In the genomic region with DNA sequence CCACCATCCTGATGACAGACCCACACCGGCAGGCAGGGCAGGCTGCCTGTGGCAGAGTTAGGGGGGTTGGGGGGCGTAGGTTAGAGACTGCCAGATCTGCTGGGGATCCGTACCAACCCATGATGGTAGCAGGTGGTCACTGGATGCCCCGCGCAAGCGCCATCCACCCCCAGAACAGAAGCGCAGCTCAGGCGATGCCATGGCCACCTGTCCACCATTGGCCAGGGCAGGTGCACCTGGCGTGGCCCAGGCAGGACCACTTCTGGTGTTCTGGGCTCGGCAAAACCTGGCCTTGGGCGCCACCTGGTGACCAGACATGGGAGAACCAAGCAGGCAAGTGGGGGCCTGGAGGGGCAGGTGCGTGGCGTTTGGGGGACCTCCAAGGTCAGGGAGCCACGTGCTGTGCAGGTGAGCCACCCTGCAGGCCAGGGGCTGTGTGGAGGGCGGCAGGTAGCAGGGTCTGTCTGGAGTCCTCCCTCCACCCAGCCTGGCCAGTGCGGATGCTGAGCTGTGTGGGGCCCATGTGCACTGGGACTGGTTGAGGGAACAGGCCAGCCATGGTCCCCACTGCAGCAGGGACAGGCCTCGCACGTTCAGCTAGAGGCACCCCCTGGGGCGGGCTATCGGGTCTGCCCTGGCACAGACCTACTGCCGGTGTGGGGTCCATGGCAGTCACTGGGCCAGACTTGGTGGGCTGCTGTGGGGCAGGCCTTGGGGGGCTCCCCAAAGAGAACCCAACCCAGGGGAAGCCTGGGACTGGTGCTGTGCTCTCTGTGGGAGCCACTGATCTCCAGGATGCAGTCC, we compare ENCODE assay signal across 1 cellular context.
TF ChIP-seq lines count a peak whose summit lies in the region.

No MANE protein-coding gene starts in this region.

TF ChIP-seq in HepG2, 621 proteins besides CTCF, POLR2A, EP300 and RAD21 (continued from another document):
- TF ChIP-seq, protein P1, sequence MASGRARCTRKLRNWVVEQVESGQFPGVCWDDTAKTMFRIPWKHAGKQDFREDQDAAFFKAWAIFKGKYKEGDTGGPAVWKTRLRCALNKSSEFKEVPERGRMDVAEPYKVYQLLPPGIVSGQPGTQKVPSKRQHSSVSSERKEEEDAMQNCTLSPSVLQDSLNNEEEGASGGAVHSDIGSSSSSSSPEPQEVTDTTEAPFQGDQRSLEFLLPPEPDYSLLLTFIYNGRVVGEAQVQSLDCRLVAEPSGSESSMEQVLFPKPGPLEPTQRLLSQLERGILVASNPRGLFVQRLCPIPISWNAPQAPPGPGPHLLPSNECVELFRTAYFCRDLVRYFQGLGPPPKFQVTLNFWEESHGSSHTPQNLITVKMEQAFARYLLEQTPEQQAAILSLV (CRISPR knock-in tag; IDR thresholded peaks at IDR 0.05; ENCODE audit: borderline replicate concordance): peak; percentile 73; the same call in 1 of the 2 replicates
- TF ChIP-seq, protein P2, sequence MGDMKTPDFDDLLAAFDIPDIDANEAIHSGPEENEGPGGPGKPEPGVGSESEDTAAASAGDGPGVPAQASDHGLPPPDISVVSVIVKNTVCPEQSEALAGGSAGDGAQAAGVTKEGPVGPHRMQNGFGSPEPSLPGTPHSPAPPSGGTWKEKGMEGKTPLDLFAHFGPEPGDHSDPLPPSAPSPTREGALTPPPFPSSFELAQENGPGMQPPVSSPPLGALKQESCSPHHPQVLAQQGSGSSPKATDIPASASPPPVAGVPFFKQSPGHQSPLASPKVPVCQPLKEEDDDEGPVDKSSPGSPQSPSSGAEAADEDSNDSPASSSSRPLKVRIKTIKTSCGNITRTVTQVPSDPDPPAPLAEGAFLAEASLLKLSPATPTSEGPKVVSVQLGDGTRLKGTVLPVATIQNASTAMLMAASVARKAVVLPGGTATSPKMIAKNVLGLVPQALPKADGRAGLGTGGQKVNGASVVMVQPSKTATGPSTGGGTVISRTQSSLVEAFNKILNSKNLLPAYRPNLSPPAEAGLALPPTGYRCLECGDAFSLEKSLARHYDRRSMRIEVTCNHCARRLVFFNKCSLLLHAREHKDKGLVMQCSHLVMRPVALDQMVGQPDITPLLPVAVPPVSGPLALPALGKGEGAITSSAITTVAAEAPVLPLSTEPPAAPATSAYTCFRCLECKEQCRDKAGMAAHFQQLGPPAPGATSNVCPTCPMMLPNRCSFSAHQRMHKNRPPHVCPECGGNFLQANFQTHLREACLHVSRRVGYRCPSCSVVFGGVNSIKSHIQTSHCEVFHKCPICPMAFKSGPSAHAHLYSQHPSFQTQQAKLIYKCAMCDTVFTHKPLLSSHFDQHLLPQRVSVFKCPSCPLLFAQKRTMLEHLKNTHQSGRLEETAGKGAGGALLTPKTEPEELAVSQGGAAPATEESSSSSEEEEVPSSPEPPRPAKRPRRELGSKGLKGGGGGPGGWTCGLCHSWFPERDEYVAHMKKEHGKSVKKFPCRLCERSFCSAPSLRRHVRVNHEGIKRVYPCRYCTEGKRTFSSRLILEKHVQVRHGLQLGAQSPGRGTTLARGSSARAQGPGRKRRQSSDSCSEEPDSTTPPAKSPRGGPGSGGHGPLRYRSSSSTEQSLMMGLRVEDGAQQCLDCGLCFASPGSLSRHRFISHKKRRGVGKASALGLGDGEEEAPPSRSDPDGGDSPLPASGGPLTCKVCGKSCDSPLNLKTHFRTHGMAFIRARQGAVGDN (CRISPR knock-in tag; IDR thresholded peaks at IDR 0.05): peak; percentile 74
- 0 out of 2 replicates have a peak, but pooled peaks have one; percentile 25 for TF ChIP-seq GATAD2A (CRISPR knock-in tag; IDR thresholded peaks at IDR 0.05)
- TF ChIP-seq NONO (IDR thresholded peaks at IDR 0.05): no peak
- TF ChIP-seq NONO (CRISPR knock-in tag; conservative IDR thresholded peaks at IDR 0.05): no peak; the same call in 1 of the 2 replicates
